8 cellular contexts compared by ENCODE assay signal in genomic region chr12:54404061-54405004, GRCh38. TPM values are rescaled to one million over a fixed set of nuclear protein-coding genes. Genes with fewer than 3 reads are reported as not detected.
DNase-seq lines count a peak whose midpoint lies in the region; ATAC-seq and TF ChIP-seq lines count a peak whose summit lies in the region.

No MANE protein-coding gene starts in this region.

- ATAC-seq in HG02885 (IDR thresholded peaks at IDR 0.05; ENCODE audit: poor library complexity, unreplicated experiment) (no peak), HG02623 (IDR thresholded peaks at IDR 0.05; ENCODE audit: unreplicated experiment) (no peak)

- TF ChIP-seq POLR2A in prostate gland (IDR thresholded peaks at IDR 0.05): no peak

- TF ChIP-seq CTCF in GM10248 (IDR thresholded peaks at IDR 0.05; ENCODE audit: control extremely low read depth, extremely low read depth, low read depth, missing control alignments) (peak; percentile 91), prostate gland (IDR thresholded peaks at IDR 0.05) (peak; percentile 67 to 86 (median 82))

- H3K27ac ChIP-seq in prostate gland: no peak overlapping the region

- POLR2A ChIA-PET in GM10248 (lab: Yijun Ruan, JAX): no interaction called here

- intact Hi-C loops in prostate gland (cut with DNase I): no loop called here

- peaks cover 7% of the 10 kb centered on the region for H3K4me1 Mint-ChIP-seq in activated T-cell treated with anti-CD3 and anti-CD28 coated beads, Interleukin-2, amount 50 U/mL, for 24 hours (ENCODE audit: low read depth)

- no peaks in the 10 kb centered on the region for H3K27me3 ChIP-seq in prostate gland (replicated peaks; ENCODE audit: insufficient read depth)

- H3K9me3 Mint-ChIP-seq in activated T-cell treated with anti-CD3 and anti-CD28 coated beads, Interleukin-2, amount 50 U/mL, for 24 hours: no peaks in the 10 kb centered on the region

- no peak overlapping the region for H3K4me3 Mint-ChIP-seq in activated T-cell treated with anti-CD3 and anti-CD28 coated beads, Interleukin-2, amount 50 U/mL, for 24 hours

- no peaks in the 10 kb centered on the region for H3K27me3 Mint-ChIP-seq in activated T-cell treated with anti-CD3 and anti-CD28 coated beads, Interleukin-2, amount 50 U/mL, for 24 hours

- no peaks in the 10 kb centered on the region for H3K9me3 ChIP-seq in prostate gland

- DNase-seq in 8988T: peak; percentile 58
- peak; percentile 69 for DNase-seq in GM10248 (ENCODE audit: extremely low spot score)
- DNase-seq in NCI-H774 (lab: John Stamatoyannopoulos, UW): peak; percentile 10
- DNase-seq in activated T-cell treated with anti-CD3 and anti-CD28 coated beads, Interleukin-2, amount 50 U/mL, for 24 hours: peak; percentile 72
- DNase-seq in fibroblast of peridontal ligament (ENCODE audit: extremely low read depth): peak; percentile 73
- no peak for DNase-seq in prostate gland (ENCODE audit: low spot score)

- no peaks in the 10 kb centered on the region for H3K4me1 ChIP-seq in prostate gland (replicated peaks)

- WGBS in prostate gland: 62% methylated on average over 11 of the region's 11 CpGs

- H3K27ac Mint-ChIP-seq in activated T-cell treated with anti-CD3 and anti-CD28 coated beads, Interleukin-2, amount 50 U/mL, for 24 hours: peak overlapping the region; percentile 70

- CTCF ChIA-PET in GM10248 (lab: Yijun Ruan, JAX): interaction anchor here (0.5 to 12.3 kb wide), 23 partner anchors 8 to 197 kb away, joined by 3 to 506 read pairs (median 5); partner anchors contain the start of gene ITGA5

- H3K4me3 ChIP-seq in prostate gland: no peak overlapping the region

- peaks cover 91% of the 10 kb centered on the region for H3K36me3 Mint-ChIP-seq in activated T-cell treated with anti-CD3 and anti-CD28 coated beads, Interleukin-2, amount 50 U/mL, for 24 hours (ENCODE audit: low read depth)

- peaks cover 2 to 36% of the 10 kb centered on the region in 2 donors for H3K36me3 ChIP-seq in prostate gland

RNA-seq across cellular contexts. Expression of gene ITGA5, which starts 14.7 kb away (rescaled TPM):
- total RNA-seq in prostate gland: 10 to 100 TPM; 44.2 to 99.4 TPM

RNA-seq across cellular contexts. Expression of gene ZNF385A, which starts 19.8 kb away (rescaled TPM):
- 10 to 100 TPM; 29.4 to 42.4 TPM for total RNA-seq in prostate gland

RNA-seq across cellular contexts. Expression of gene GPR84, which starts 40.0 kb away (rescaled TPM):
- total RNA-seq in prostate gland: under 1 TPM in 1 of 2 donors, not detected in 1; 0.97 TPM
